Comparison of ENCODE assay signal across 8 cellular contexts in genomic region chr2:229980440-229981184, GRCh38. TPM values are rescaled to one million over a fixed set of nuclear protein-coding genes. Genes with fewer than 3 reads are reported as not detected.
A peak's percentile ranks its signal among the peaks of the same experiment; 100 is the strongest.
DNase-seq lines count a peak whose midpoint lies in the region; ATAC-seq, FAIRE-seq and TF ChIP-seq lines count a peak whose summit lies in the region.

No MANE protein-coding gene starts in this region.

- H3K79me2 ChIP-seq in fibroblast of lung (ENCODE audit: control insufficient read depth, insufficient read depth, low read length) (no peaks in the 10 kb centered on the region), Karpas-422 (ENCODE audit: low read length) (no peaks in the 10 kb centered on the region)

- H3K27ac ChIP-seq in BLaER1 = no peak overlapping the region
- peak overlapping the region; percentile 20 for H3K27ac ChIP-seq in fibroblast of lung (ENCODE audit: insufficient read depth, low read length)
- H3K27ac ChIP-seq in pancreas = no peak overlapping the region
- no peak overlapping the region for H3K27ac ChIP-seq in Karpas-422 (ENCODE audit: low read length)

- H2AFZ ChIP-seq in fibroblast of lung (ENCODE audit: low read length) = peak overlapping the region; percentile 65
- no peak overlapping the region for H2AFZ ChIP-seq in Karpas-422 (ENCODE audit: low read length)

- H3K4me2 ChIP-seq in BLaER1 (peak overlapping the region; percentile 69), fibroblast of lung (ENCODE audit: extremely low read depth, insufficient read depth, low read length) (peak overlapping the region; percentile 48), Karpas-422 (ENCODE audit: low read depth, low read length, poor library complexity, severe bottlenecking) (no peak overlapping the region)

- H3K9ac ChIP-seq in BLaER1 (peak overlapping the region; percentile 8; the same call in 1 of the 2 replicates), fibroblast of lung (ENCODE audit: insufficient read depth, low read length) (no peak overlapping the region), Karpas-422 (ENCODE audit: low read length) (no peak overlapping the region)

- ATAC-seq in HG02678 (IDR thresholded peaks at IDR 0.05; ENCODE audit: unreplicated experiment) = peak; percentile 67
- peak; percentile 63 to 98 (median 94) for ATAC-seq in pancreas

- no peaks in the 10 kb centered on the region for H3K9me2 ChIP-seq in Karpas-422 (replicated peaks; ENCODE audit: insufficient read depth, low read length)

- DNase-seq in SW480 (ENCODE audit: low spot score) = peak; percentile 4
- DNase-seq in fibroblast of lung (ENCODE audit: low read depth in 2 of 2) = peak; percentile 39 to 73
- DNase-seq in pancreas = peak in 4 of 6 donors; percentile 23 to 44 (median 34)
- DNase-seq in COLO668 (lab: John Stamatoyannopoulos, UW; ENCODE audit: unreplicated experiment) = no peak
- DNase-seq in Karpas-422 = no peak
- DNase-seq in NCI-H146 (lab: John Stamatoyannopoulos, UW) = no peak

- intact Hi-C loops in pancreas (cut with DNase I) = no loop called here

- H3K4me1 ChIP-seq in BLaER1 (peaks cover 14% of the 10 kb centered on the region), fibroblast of lung (ENCODE audit: control insufficient read depth, extremely low read depth, insufficient read depth, low read length) (no peaks in the 10 kb centered on the region), pancreas (peaks cover 0 to 6% (median 0%) of the 10 kb centered on the region in 3 donors), Karpas-422 (ENCODE audit: low read length) (no peaks in the 10 kb centered on the region)

- TF ChIP-seq CTCF in fibroblast of lung (conservative IDR thresholded peaks at IDR 0.05 in 1 of 2, IDR thresholded peaks at IDR 0.05 in 1 of 2; ENCODE audit: low read depth in 1 of 2, low read length in 2 of 2) (no peak), pancreas (IDR thresholded peaks at IDR 0.05) (no peak)

- H3K36me3 ChIP-seq in BLaER1 = 0 out of 2 replicates have a peak, but pooled peaks cover 3% of the 10 kb centered on the region
- H3K36me3 ChIP-seq in fibroblast of lung (ENCODE audit: control insufficient read depth, insufficient read depth, low read length) = no peaks in the 10 kb centered on the region
- H3K36me3 ChIP-seq in pancreas = no peaks in the 10 kb centered on the region
- H3K36me3 ChIP-seq in Karpas-422 (ENCODE audit: insufficient read depth, low read length) = no peaks in the 10 kb centered on the region

- H3K27me3 ChIP-seq in BLaER1 (no peaks in the 10 kb centered on the region), fibroblast of lung (ENCODE audit: control insufficient read depth, insufficient read depth, low read length) (no peaks in the 10 kb centered on the region), pancreas (no peaks in the 10 kb centered on the region), Karpas-422 (ENCODE audit: low read length) (no peaks in the 10 kb centered on the region)

- no peak overlapping the region for H3K4me3 ChIP-seq in BLaER1
- H3K4me3 ChIP-seq in fibroblast of lung (replicated peaks in 1 of 4; ENCODE audit: control extremely low read depth in 1 of 4, insufficient read depth in 1 of 4, low read depth in 3 of 4, low read length in 4 of 4) = peak overlapping the region in 1 of 4 experiments; percentile 20
- H3K4me3 ChIP-seq in pancreas = no peak overlapping the region
- H3K4me3 ChIP-seq in Karpas-422 (ENCODE audit: low read length) = no peak overlapping the region

- WGBS in pancreas, 2 donors = 36 to 39% methylated on average over 7 of the region's 7 CpGs

- H3K9me3 ChIP-seq in BLaER1 = no peaks in the 10 kb centered on the region
- no peaks in the 10 kb centered on the region for H3K9me3 ChIP-seq in fibroblast of lung (ENCODE audit: control insufficient read depth, insufficient read depth, low read depth, low read length)
- H3K9me3 ChIP-seq in pancreas = no peaks in the 10 kb centered on the region
- no peaks in the 10 kb centered on the region for H3K9me3 ChIP-seq in Karpas-422 (ENCODE audit: low read length)

- no peak for FAIRE-seq in pancreas (lab: Jason Lieb, UNC)

- no peaks in the 10 kb centered on the region for H4K20me1 ChIP-seq in BLaER1
- no peaks in the 10 kb centered on the region for H4K20me1 ChIP-seq in fibroblast of lung (ENCODE audit: control insufficient read depth, extremely low read depth, insufficient read depth, low read length)
- no peaks in the 10 kb centered on the region for H4K20me1 ChIP-seq in Karpas-422 (ENCODE audit: insufficient read depth, low read depth, low read length)

RNA-seq across cellular contexts. Expression of gene FBXO36, which starts 58.3 kb away (rescaled TPM):
- total RNA-seq in fibroblast of lung (3.5 and 3.9 TPM in 2 replicates), pancreas (1 to 10 TPM; 1.0 to 1.8 (median 1.2) TPM)
- polyA plus RNA-seq in fibroblast of lung (3.1 and 5.0 TPM in 2 replicates), pancreas (1 to 10 TPM in 1 of 2 donors, under 1 TPM in 1; 0.84 to 1.6 TPM)
- 1.7 and 2.7 TPM in 2 replicates for polyA plus RNA-seq in fibroblast of lung (2012)
- 0.20 and 0.41 TPM in 2 replicates for polyA minus RNA-seq in fibroblast of lung (ENCODE audit: low replicate concordance)
- total RNA-seq in Karpas-422 (2014; rRNA removed; shearing (Covaris generic); ENCODE audit: low replicate concordance) = 0.11 and 2.6 TPM in 2 replicates

RNA-seq across cellular contexts. Expression of gene TRIP12, which starts 58.8 kb away (rescaled TPM):
- total RNA-seq in fibroblast of lung (210 and 277 TPM in 2 replicates), pancreas (100 to 1,000 TPM in 1 of 6 donors, 10 to 100 TPM in 5; 51.5 to 106 (median 63.7) TPM)
- polyA plus RNA-seq in fibroblast of lung (107 and 122 TPM in 2 replicates), pancreas (10 to 100 TPM; 12.2 to 17.7 TPM)
- 108 and 130 TPM in 2 replicates for polyA plus RNA-seq in fibroblast of lung (2012)
- 206 and 232 TPM in 2 replicates for polyA minus RNA-seq in fibroblast of lung (ENCODE audit: low replicate concordance)
- total RNA-seq in Karpas-422 (2014; rRNA removed; shearing (Covaris generic); ENCODE audit: low replicate concordance) = 187 and 194 TPM in 2 replicates

Comparison
In these comparisons a context has a peak if more than half of its experiments do, and no peak if none do; other contexts are left out.
1. DNase-seq: peak in SW480 (single experiment), fibroblast of lung (2 of 2) and pancreas (4 of 6); none in COLO668 (single experiment), Karpas-422 (single experiment) and NCI-H146 (single experiment).